18 cellular contexts compared by ENCODE assay signal in genomic region chr12:34108405-34108803, GRCh38.
DNase-seq lines count a peak whose midpoint lies in the region; ATAC-seq and TF ChIP-seq lines count a peak whose summit lies in the region.
"Had no signal": no experiment of that assay in that cellular context is flagged by ENCODE, and none has a peak within 500 bp of the region (broad histone marks: within the 10 kb centered on the region; RNA-seq: fewer than 3 reads in every experiment).

No MANE protein-coding gene starts in this region.

- TF ChIP-seq CTCF in RWPE2 (IDR thresholded peaks at IDR 0.05; ENCODE audit: poor library complexity, severe bottlenecking) (no peak), lower lobe of right lung (IDR thresholded peaks at IDR 0.05) (no peak), suprapubic skin (IDR thresholded peaks at IDR 0.05) (no peak), endothelial cell (IDR thresholded peaks at IDR 0.05; ENCODE audit: unreplicated experiment) (no peak)

- no peak for DNase-seq in Right ventricle myocardium inferior (ENCODE audit: missing footprints)
- no peak for DNase-seq in left cardiac atrium
- DNase-seq in RWPE2 (ENCODE audit: low spot score), result no peak
- DNase-seq in lower lobe of right lung, result no peak
- no peak for DNase-seq in suprapubic skin (ENCODE audit: low spot score in 2 of 2)
- no peak for DNase-seq in endothelial cell (ENCODE audit: low spot score)
- DNase-seq: GDM1, H7, Kasumi-1, MG63, NCI-H1417, NCI-H1694 treated with DMSO at 0.1 percent for 48 hours, NCI-H446 treated with DMSO at 0.1 percent for 48 hours, NCI-H526 treated with DMSO at 0.1 percent for 48 hours, SHP77 treated with DMSO at 0.1 percent for 48 hours had no signal

- intact Hi-C loops in Right ventricle myocardium inferior (cut with DNase I) (no loop called here), left cardiac atrium (cut with DNase I) (no loop called here), lower lobe of right lung (cut with DNase I) (no loop called here)

- TF ChIP-seq EP300 in suprapubic skin (IDR thresholded peaks at IDR 0.05), result no peak

- H3K36me3 ChIP-seq in RWPE2 (ENCODE audit: low read depth) (no peaks in the 10 kb centered on the region), lower lobe of right lung (no peaks in the 10 kb centered on the region), suprapubic skin (no peaks in the 10 kb centered on the region)
- H3K36me3 ChIP-seq: MG63 had no signal

- H3K9me3 Mint-ChIP-seq in endothelial cell (ENCODE audit: unreplicated experiment), result peaks cover 19% of the 10 kb centered on the region

- 46% methylated on average over 13 of the region's 24 CpGs for WGBS in suprapubic skin

- H3K4me1 Mint-ChIP-seq in endothelial cell (ENCODE audit: unreplicated experiment), result no peaks in the 10 kb centered on the region

- no peak overlapping the region for H3K4me3 ChIP-seq in RWPE2 (ENCODE audit: severe bottlenecking)
- no peak overlapping the region for H3K4me3 ChIP-seq in lower lobe of right lung
- peak overlapping the region; percentile 13 for H3K4me3 ChIP-seq in suprapubic skin
- H3K4me3 ChIP-seq: MG63, SK-N-MC had no signal

- peaks cover 17% of the 10 kb centered on the region for H3K27me3 ChIP-seq in RWPE2 (ENCODE audit: insufficient read depth, poor library complexity, severe bottlenecking)
- H3K27me3 ChIP-seq in lower lobe of right lung (ENCODE audit: low read depth), result peaks cover 34% of the 10 kb centered on the region
- H3K27me3 ChIP-seq in suprapubic skin, result peaks cover 13% of the 10 kb centered on the region
- H3K27me3 ChIP-seq: MG63 had no signal

- H3K9me3 ChIP-seq in RWPE2 (ENCODE audit: severe bottlenecking) (no peaks in the 10 kb centered on the region), lower lobe of right lung (no peaks in the 10 kb centered on the region), suprapubic skin (no peaks in the 10 kb centered on the region)
- H3K9me3 ChIP-seq: MG63 had no signal

- H3K27me3 Mint-ChIP-seq in endothelial cell (ENCODE audit: unreplicated experiment), result peaks cover 9% of the 10 kb centered on the region

- ATAC-seq in Right ventricle myocardium inferior, result peak; percentile 13
- no peak for ATAC-seq in left cardiac atrium
- peak; percentile 25; the same call in 1 of the 3 replicates for ATAC-seq in RWPE2 (ENCODE audit: low read depth)
- peak; percentile 7 to 23 for ATAC-seq in lower lobe of right lung
- no peak for ATAC-seq in HG02973 (IDR thresholded peaks at IDR 0.05; ENCODE audit: unreplicated experiment)

- TF ChIP-seq POLR2A in suprapubic skin (IDR thresholded peaks at IDR 0.05), result no peak

- H3K4me3 Mint-ChIP-seq in endothelial cell (ENCODE audit: unreplicated experiment), result no peak overlapping the region

- H3K36me3 Mint-ChIP-seq in endothelial cell (ENCODE audit: low read depth, unreplicated experiment), result peaks cover 3% of the 10 kb centered on the region

- H3K27ac ChIP-seq in RWPE2 (ENCODE audit: poor library complexity, severe bottlenecking), result no peak overlapping the region
- no peak overlapping the region for H3K27ac ChIP-seq in lower lobe of right lung
- no peak overlapping the region for H3K27ac ChIP-seq in suprapubic skin
- H3K27ac ChIP-seq: C4-2B, SK-N-MC had no signal

- no peak overlapping the region for H3K27ac Mint-ChIP-seq in endothelial cell (ENCODE audit: unreplicated experiment)

- H3K4me1 ChIP-seq in RWPE2 (ENCODE audit: insufficient read depth, poor library complexity, severe bottlenecking) (no peaks in the 10 kb centered on the region), lower lobe of right lung (no peaks in the 10 kb centered on the region), suprapubic skin (no peaks in the 10 kb centered on the region)

Comparison
In these comparisons a context has a peak if more than half of its experiments do, and no peak if none do; other contexts are left out.
1. ATAC-seq: peak in Right ventricle myocardium inferior (single experiment), RWPE2 (single experiment) and lower lobe of right lung (2 of 2); none in left cardiac atrium (0 of 2) and HG02973 (single experiment).